ENCODE assay signal across 17 cellular contexts in the genomic region with DNA sequence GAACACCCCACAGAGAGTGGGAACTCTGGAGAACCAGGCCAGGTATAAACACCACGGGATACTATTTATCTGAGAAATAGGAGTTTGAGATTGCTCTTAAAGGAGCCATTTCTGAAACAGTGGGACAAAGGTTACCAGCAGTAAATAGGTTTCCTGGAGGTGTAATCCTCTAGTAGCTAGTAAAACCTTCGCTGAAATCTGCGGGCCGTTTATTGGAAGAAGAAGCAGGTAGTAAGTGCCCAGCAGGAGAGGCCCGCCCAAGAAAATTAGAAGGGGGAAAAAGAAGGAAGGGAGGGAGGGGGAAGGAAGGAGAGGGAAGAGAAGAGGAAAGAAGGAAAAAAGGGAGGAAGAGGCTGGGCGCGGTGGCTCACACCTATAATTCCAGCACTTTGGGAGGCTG. TPM values are rescaled to one million over a fixed set of nuclear protein-coding genes. Genes with fewer than 3 reads are reported as not detected.
A peak's percentile ranks its signal among the peaks of the same experiment; 100 is the strongest.
DNase-seq lines count a peak whose midpoint lies in the region; ATAC-seq and TF ChIP-seq lines count a peak whose summit lies in the region.
"Had no signal": no experiment of that assay in that cellular context is flagged by ENCODE, and none has a peak within 500 bp of the region (broad histone marks: within the 10 kb centered on the region; RNA-seq: fewer than 3 reads in every experiment).

No MANE protein-coding gene starts in this region.

- intact Hi-C loops in left ventricle myocardium inferior (cut with micrococcal nuclease) = no loop called here
- intact Hi-C loops in left ventricle myocardium superior (cut with micrococcal nuclease) = loop anchor here (10.0 kb wide), 1 partner anchor 51 kb away; a partner anchor contains a TSS
- intact Hi-C loops in colonic mucosa (cut with DNase I) = no loop called here

- TF ChIP-seq CTCF in left ventricle myocardium inferior (IDR thresholded peaks at IDR 0.05; ENCODE audit: borderline replicate concordance) = no peak
- no peak for TF ChIP-seq CTCF in colonic mucosa (IDR thresholded peaks at IDR 0.05)
- TF ChIP-seq CTCF in tibial nerve (IDR thresholded peaks at IDR 0.05) = no peak

- peaks cover 3% of the 10 kb centered on the region for H3K36me3 ChIP-seq in left ventricle myocardium inferior
- no peaks in the 10 kb centered on the region for H3K36me3 ChIP-seq in colonic mucosa
- H3K36me3 ChIP-seq in mucosa of rectum (ENCODE audit: control insufficient read depth in 2 of 2, insufficient read depth in 2 of 2, low read length in 2 of 2) = no peaks in the 10 kb centered on the region
- H3K36me3 ChIP-seq in tibial nerve = peaks cover 0 to 18% (median 0%) of the 10 kb centered on the region in 3 donors
- H3K36me3 ChIP-seq: Peyer's patch had no signal

- no peak for TF ChIP-seq POLR2A in tibial nerve (IDR thresholded peaks at IDR 0.05)

- WGBS in tibial nerve, 2 donors = 66 to 72% methylated on average over 7 of the region's 7 CpGs

- ATAC-seq in left ventricle myocardium superior = no peak
- no peak for ATAC-seq in GM21528 (IDR thresholded peaks at IDR 0.05; ENCODE audit: low FRiP score, unreplicated experiment)
- ATAC-seq in HG03469 (IDR thresholded peaks at IDR 0.05; ENCODE audit: unreplicated experiment) = no peak

- peak overlapping the region; percentile 92 for H3K27ac ChIP-seq in left ventricle myocardium inferior (replicated peaks)
- no peak overlapping the region for H3K27ac ChIP-seq in colonic mucosa
- H3K27ac ChIP-seq in mucosa of rectum (ENCODE audit: low read depth in 2 of 2, low read length in 2 of 2) = peak overlapping the region; percentile 46 to 75
- peak overlapping the region in 3 of 4 donors; percentile 11 to 68 (median 63) for H3K27ac ChIP-seq in tibial nerve
- H3K27ac ChIP-seq: 22Rv1, Peyer's patch had no signal

- H3K9me3 ChIP-seq in left ventricle myocardium inferior (replicated peaks) (no peaks in the 10 kb centered on the region), colonic mucosa (no peaks in the 10 kb centered on the region), mucosa of rectum (ENCODE audit: control insufficient read depth in 2 of 2, low read length in 2 of 2) (no peaks in the 10 kb centered on the region), tibial nerve (no peaks in the 10 kb centered on the region)
- H3K9me3 ChIP-seq: Peyer's patch had no signal

- no peaks in the 10 kb centered on the region for H3K27me3 ChIP-seq in left ventricle myocardium inferior (ENCODE audit: low read depth)
- H3K27me3 ChIP-seq in colonic mucosa = no peaks in the 10 kb centered on the region
- H3K27me3 ChIP-seq in mucosa of rectum (ENCODE audit: control insufficient read depth in 2 of 2, insufficient read depth in 2 of 2, low read length in 2 of 2) = no peaks in the 10 kb centered on the region
- no peaks in the 10 kb centered on the region for H3K27me3 ChIP-seq in tibial nerve
- H3K27me3 ChIP-seq: Peyer's patch had no signal

- H3K9ac ChIP-seq in colonic mucosa (ENCODE audit: low read depth in 2 of 2, low read length in 2 of 2) (no peak overlapping the region), mucosa of rectum (ENCODE audit: low read depth in 1 of 2, low read length in 2 of 2) (no peak overlapping the region)

- DNase-seq in left ventricle myocardium inferior = no peak
- DNase-seq in left ventricle myocardium superior = no peak
- peak; percentile 79 for DNase-seq in colonic mucosa
- DNase-seq in tibial nerve (ENCODE audit: low spot score in 2 of 2) = no peak
- no peak for DNase-seq in NCI-H128 (lab: John Stamatoyannopoulos, UW; ENCODE audit: unreplicated experiment)
- DNase-seq: AML-193, DMS79 treated with DMSO at 0.1 percent for 48 hours, HFFc6, Kasumi-1, NCI-H1092 treated with DMSO at 0.1 percent for 48 hours, NCI-H2081, Peyer's patch, SHP77 treated with DMSO at 0.1 percent for 48 hours had no signal

- no peak overlapping the region for H3K4me3 ChIP-seq in left ventricle myocardium inferior
- H3K4me3 ChIP-seq in colonic mucosa = no peak overlapping the region
- H3K4me3 ChIP-seq in mucosa of rectum (ENCODE audit: low read length in 2 of 2) = no peak overlapping the region
- H3K4me3 ChIP-seq in tibial nerve = no peak overlapping the region
- H3K4me3 ChIP-seq: Peyer's patch had no signal

- TF ChIP-seq EP300 in tibial nerve (IDR thresholded peaks at IDR 0.05) = no peak

- peaks cover 74% of the 10 kb centered on the region for H3K4me1 ChIP-seq in left ventricle myocardium inferior
- H3K4me1 ChIP-seq in colonic mucosa = no peaks in the 10 kb centered on the region
- H3K4me1 ChIP-seq in mucosa of rectum (ENCODE audit: control insufficient read depth in 2 of 2, insufficient read depth in 2 of 2, low read length in 2 of 2) = peaks cover 3 to 14% of the 10 kb centered on the region in 2 donors
- peaks cover 0 to 77% (median 32%) of the 10 kb centered on the region in 4 donors for H3K4me1 ChIP-seq in tibial nerve

RNA-seq across cellular contexts. Expression of a gene that starts 51.7 kb away (rescaled TPM):
- total RNA-seq in left ventricle myocardium inferior (18.0 TPM), left ventricle myocardium superior (18.5 TPM), colonic mucosa (1 to 10 TPM; 2.5 to 3.4 TPM), tibial nerve (10 to 100 TPM; 41.2 to 56.4 (median 47.4) TPM)
